In genomic region chrX:129992181-129992580, GRCh38 we compare ENCODE assay signal across 29 cellular contexts. TPM values are rescaled to one million over a fixed set of nuclear protein-coding genes. Genes with fewer than 3 reads are reported as not detected.
DNase-seq lines count a peak whose midpoint lies in the region; TF ChIP-seq lines count a peak whose summit lies in the region.
"Had no signal": no experiment of that assay in that cellular context is flagged by ENCODE, and none has a peak within 500 bp of the region (broad histone marks: within the 10 kb centered on the region; RNA-seq: fewer than 3 reads in every experiment).

No MANE protein-coding gene starts in this region.

- peaks cover 67 to 81% of the 10 kb centered on the region in 2 experiments for H3K4me1 ChIP-seq in neutrophil (ENCODE audit: control insufficient read depth in 1 of 2, insufficient read depth in 1 of 2, low read depth in 1 of 2, low read length in 1 of 2)
- H3K4me1 ChIP-seq in thyroid gland: peaks cover 7 to 15% of the 10 kb centered on the region in 2 donors
- peaks cover 0 to 1% of the 10 kb centered on the region in 2 experiments for H3K4me1 ChIP-seq in trophoblast cell (ENCODE audit: control insufficient read depth in 1 of 2, insufficient read depth in 2 of 2, low read length in 2 of 2)
- H3K4me1 ChIP-seq: BE2C, BLaER1, Caco-2 had no signal

- intact Hi-C loops in thyroid gland (cut with DNase I): no loop called here

- no peaks in the 10 kb centered on the region for H3K79me2 ChIP-seq in trophoblast cell (ENCODE audit: control insufficient read depth, insufficient read depth, low read length, poor library complexity)

- H3K79me1 ChIP-seq in trophoblast cell (ENCODE audit: low read length): no peaks in the 10 kb centered on the region

- H3K27ac ChIP-seq in neutrophil (peak overlapping the region; percentile 33), thyroid gland (no peak overlapping the region), trophoblast cell (ENCODE audit: low read depth, low read length) (no peak overlapping the region)
- H3K27ac ChIP-seq: 22Rv1; A549; BLaER1; BLaER1 treated with 17β-estradiol and CSF1 and Interleukin-3, amounts not matched to agents 10 nM and 100 nM; C4-2B had no signal

- no peaks in the 10 kb centered on the region for H3K36me3 ChIP-seq in neutrophil
- no peaks in the 10 kb centered on the region for H3K36me3 ChIP-seq in thyroid gland
- peaks cover 0 to 2% of the 10 kb centered on the region in 2 experiments for H3K36me3 ChIP-seq in trophoblast cell (ENCODE audit: control insufficient read depth in 1 of 2, insufficient read depth in 2 of 2, low read length in 2 of 2)
- H3K36me3 ChIP-seq: BE2C had no signal

- H3K27me3 ChIP-seq in neutrophil (no peaks in the 10 kb centered on the region), thyroid gland (no peaks in the 10 kb centered on the region), trophoblast cell (ENCODE audit: insufficient read depth, low read length) (no peaks in the 10 kb centered on the region)
- H3K27me3 ChIP-seq: BE2C had no signal

- H4K8ac ChIP-seq in trophoblast cell (ENCODE audit: low read depth, low read length): no peak overlapping the region

- DNase-seq in thyroid gland: peak; percentile 79 to 81
- DNase-seq in trophoblast cell: no peak
- DNase-seq in SIG-M5 treated with dmso at 0.1 percent for 504 hours (lab: John Stamatoyannopoulos, UW; ENCODE audit: unreplicated experiment): no peak
- DNase-seq: 8988T; ACHN; AML-193; BE2C; C1 segment of cervical spinal cord; Caco-2; Calu3; CD4-positive, alpha-beta memory T cell; CD4-positive, alpha-beta T cell; CD4-positive, CD25-positive, alpha-beta regulatory T cell; CD8-positive, alpha-beta memory T cell; CD8-positive, alpha-beta T cell; COR-L47; DMS 273 treated with DMSO at 0.1 percent for 48 hours; DMS153; DMS53; DMS79; DMS79 treated with DMSO at 0.1 percent for 48 hours; DND-41; EL had no signal

- H3K4me2 ChIP-seq in trophoblast cell (ENCODE audit: low read length): no peak overlapping the region
- H3K4me2 ChIP-seq: A549; BLaER1; BLaER1 treated with 17β-estradiol and CSF1 and Interleukin-3, amounts not matched to agents 10 nM and 100 nM had no signal

- H3K4me3 ChIP-seq in neutrophil (ENCODE audit: low read depth in 1 of 2, low read length in 1 of 2) (no peak overlapping the region), thyroid gland (replicated peaks in 1 of 3) (no peak overlapping the region), trophoblast cell (ENCODE audit: low read depth, low read length) (no peak overlapping the region)
- H3K4me3 ChIP-seq: A549; BLaER1; BLaER1 treated with 17β-estradiol and CSF1 and Interleukin-3, amounts not matched to agents 10 nM and 100 nM had no signal

- 59 to 67% methylated on average over 4 to 5 of the region's 5 CpGs for WGBS in thyroid gland, 2 donors
- no CpG with 5 or more reads among the region's 5 CpGs for WGBS in trophoblast cell (ENCODE audit: extremely low coverage, insufficient coverage, insufficient read length)

- H3K9me3 ChIP-seq in neutrophil: no peaks in the 10 kb centered on the region
- H3K9me3 ChIP-seq in thyroid gland: no peaks in the 10 kb centered on the region
- H3K9me3 ChIP-seq in trophoblast cell (ENCODE audit: insufficient read depth, low read depth, low read length): no peaks in the 10 kb centered on the region
- H3K9me3 ChIP-seq: A549; BE2C; BLaER1; BLaER1 treated with 17β-estradiol and CSF1 and Interleukin-3, amounts not matched to agents 10 nM and 100 nM; Caco-2 had no signal

- no peak overlapping the region for H2BK120ac ChIP-seq in trophoblast cell (ENCODE audit: insufficient read depth, low read length, poor library complexity)

- H2AK5ac ChIP-seq in trophoblast cell (ENCODE audit: low read length): no peak overlapping the region

- no peak overlapping the region for H2AFZ ChIP-seq in trophoblast cell (ENCODE audit: insufficient read depth, low read length, poor library complexity)

- no peak overlapping the region for H3K4ac ChIP-seq in trophoblast cell (ENCODE audit: low read depth, low read length)

- no peak overlapping the region for H3K9ac ChIP-seq in trophoblast cell (ENCODE audit: low read length)
- H3K9ac ChIP-seq: BLaER1; BLaER1 treated with 17β-estradiol and CSF1 and Interleukin-3, amounts not matched to agents 10 nM and 100 nM had no signal

- H3K14ac ChIP-seq in trophoblast cell (ENCODE audit: low read length): no peak overlapping the region

- no peak overlapping the region for H4K91ac ChIP-seq in trophoblast cell (ENCODE audit: low read depth, low read length)

- H2BK5ac ChIP-seq in trophoblast cell (ENCODE audit: low read depth, low read length, poor library complexity): no peak overlapping the region

- H3K23ac ChIP-seq in trophoblast cell (ENCODE audit: low read length): no peak overlapping the region

- H4K12ac ChIP-seq in trophoblast cell (ENCODE audit: low read depth, low read length): no peak overlapping the region

- TF ChIP-seq POLR2A in thyroid gland (IDR thresholded peaks at IDR 0.05): no peak

- no peak overlapping the region for H3K18ac ChIP-seq in trophoblast cell (ENCODE audit: low read length)

- H2BK12ac ChIP-seq in trophoblast cell (ENCODE audit: low read length): no peak overlapping the region

- TF ChIP-seq CTCF in neutrophil (IDR thresholded peaks at IDR 0.05): no peak
- TF ChIP-seq CTCF in thyroid gland (IDR thresholded peaks at IDR 0.05): no peak

RNA-seq across cellular contexts. Expression of gene BCORL1, which starts 9.7 kb away (rescaled TPM):
- total RNA-seq in thyroid gland: 10 to 100 TPM in 1 of 4 donors, 1 to 10 TPM in 3; 4.7 to 12.0 (median 6.2) TPM
- 26.2 and 26.3 TPM in 2 replicates for polyA plus RNA-seq in trophoblast cell (2013)

Comparison
In these comparisons a context has a peak if more than half of its experiments do, and no peak if none do; other contexts are left out.
1. DNase-seq: peak in thyroid gland (2 of 2); none in trophoblast cell (0 of 2) and SIG-M5 treated with dmso at 0.1 percent for 504 hours (single experiment).